ENCODE assay signal across 18 cellular contexts in the genomic region with DNA sequence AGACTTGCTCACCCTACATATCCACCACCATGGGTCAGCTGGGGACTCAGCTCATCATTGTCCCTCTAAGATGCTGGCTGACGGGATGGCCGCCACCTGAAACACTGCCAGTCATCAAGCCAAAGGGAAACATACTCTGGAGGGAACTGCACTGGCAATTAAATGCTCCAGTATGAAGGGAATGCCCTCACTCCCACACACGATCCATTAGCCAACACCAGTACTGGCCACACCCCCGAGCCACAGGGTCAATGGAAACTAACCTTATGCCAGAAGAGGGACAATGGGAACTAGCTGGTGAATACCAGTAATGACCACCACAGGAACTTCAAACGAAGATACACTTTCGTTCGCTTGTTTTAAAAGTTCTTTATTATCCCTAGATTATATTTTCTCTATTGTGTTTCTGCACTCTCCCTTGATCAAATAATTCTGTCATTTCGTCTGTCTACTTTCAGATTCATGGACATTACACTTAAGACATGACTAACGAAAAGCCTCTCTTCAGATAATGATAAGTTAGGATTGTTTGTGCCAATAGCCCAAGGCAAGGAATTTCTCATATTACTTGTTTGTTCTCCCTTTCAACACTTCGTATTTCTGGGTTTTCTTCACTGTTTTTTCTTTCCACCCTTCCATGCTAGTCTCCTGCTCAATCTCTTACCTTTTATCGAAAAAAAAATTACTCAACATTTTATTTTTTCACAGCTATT. TPM values are rescaled to one million over a fixed set of nuclear protein-coding genes. Genes with fewer than 3 reads are reported as not detected.
DNase-seq lines count a peak whose midpoint lies in the region; TF ChIP-seq lines count a peak whose summit lies in the region.
"Had no signal": no experiment of that assay in that cellular context is flagged by ENCODE, and none has a peak within 500 bp of the region (broad histone marks: within the 10 kb centered on the region; RNA-seq: fewer than 3 reads in every experiment).

No MANE protein-coding gene starts in this region.

- H3K4me3 Mint-ChIP-seq in neural progenitor cell = peak overlapping the region; percentile 14

- peaks cover 1% of the 10 kb centered on the region for H3K27me3 Mint-ChIP-seq in neural progenitor cell (ENCODE audit: insufficient read depth, low read depth)

- H3F3A ChIP-seq in neural progenitor cell (ENCODE audit: low read depth) (no peaks in the 10 kb centered on the region), SK-N-SH (replicated peaks; ENCODE audit: insufficient read depth) (peaks cover 5% of the 10 kb centered on the region)

- H3K9ac ChIP-seq in neural progenitor cell (no peak overlapping the region), SK-N-SH (no peak overlapping the region)
- H3K9ac ChIP-seq: BLaER1 had no signal

- intact Hi-C loops in posterior vena cava (cut with DNase I) = no loop called here

- H3K9me3 Mint-ChIP-seq in neural progenitor cell = peaks cover 5% of the 10 kb centered on the region
- H3K9me3 Mint-ChIP-seq: activated CD4-positive, alpha-beta memory T cell treated with anti-CD3 and anti-CD28 coated beads for 36 hours had no signal

- no peak overlapping the region; the same call in none of the 2 replicates for H3K27ac ChIP-seq in HEK293 (ENCODE audit: extremely low read depth, low read depth, low read length)
- no peak overlapping the region for H3K27ac ChIP-seq in neural progenitor cell
- H3K27ac ChIP-seq in SK-N-SH (ENCODE audit: low read depth in 2 of 2, low read length in 1 of 2) = no peak overlapping the region
- H3K27ac ChIP-seq: BLaER1, esophagus squamous epithelium, heart left ventricle, transverse colon, WERI-Rb-1 had no signal

- no peak for TF ChIP-seq RAD21 in SK-N-SH (IDR thresholded peaks at IDR 0.05; ENCODE audit: low read length)

- H3K9me2 ChIP-seq in SK-N-SH = no peaks in the 10 kb centered on the region

- TF ChIP-seq EP300 in SK-N-SH (IDR thresholded peaks at IDR 0.05; ENCODE audit: borderline replicate concordance in 1 of 2, low read depth in 1 of 2, low read length in 1 of 2) = no peak

- H3K4me3 ChIP-seq in HEK293 (ENCODE audit: low read depth, low read length) (no peak overlapping the region), epithelial cell of esophagus (ENCODE audit: low read length) (no peak overlapping the region), neural progenitor cell (no peak overlapping the region), SK-N-SH (ENCODE audit: low read depth in 2 of 2, low read length in 1 of 2) (no peak overlapping the region)
- H3K4me3 ChIP-seq: BLaER1, esophagus squamous epithelium, heart left ventricle, transverse colon had no signal

- no peak overlapping the region for H3K27ac Mint-ChIP-seq in neural progenitor cell
- H3K27ac Mint-ChIP-seq: activated CD4-positive, alpha-beta memory T cell treated with anti-CD3 and anti-CD28 coated beads for 36 hours had no signal

- H3K79me2 ChIP-seq in neural progenitor cell (ENCODE audit: low read depth) (peaks cover 31% of the 10 kb centered on the region), SK-N-SH (ENCODE audit: insufficient read depth) (peaks cover 33% of the 10 kb centered on the region)

- 63% methylated on average over 11 of the region's 11 CpGs for WGBS in SK-N-SH (ENCODE audit: low lambda C conversion rate)

- TF ChIP-seq CTCF in HEK293 (tag by site-specific recombination; IDR thresholded peaks at IDR 0.05) = no peak
- no peak for TF ChIP-seq CTCF in epithelial cell of esophagus (IDR thresholded peaks at IDR 0.05; ENCODE audit: insufficient read depth, low read depth, low read length, missing control alignments)
- no peak for TF ChIP-seq CTCF in neural progenitor cell (IDR thresholded peaks at IDR 0.05)
- TF ChIP-seq CTCF in SK-N-SH (IDR thresholded peaks at IDR 0.05) = no peak

- H3K4me2 ChIP-seq in neural progenitor cell (no peak overlapping the region), SK-N-SH (no peak overlapping the region)
- H3K4me2 ChIP-seq: BLaER1 had no signal

- CTCF ChIA-PET in HEK293 (lab: Yijun Ruan, JAX) (interaction anchor here (0.6 to 2.5 kb wide), 5 partner anchors 14 to 239 kb away, joined by 3 to 12 read pairs (median 5); no protein-coding TSS in a partner anchor), SK-N-SH (lab: Yijun Ruan, JAX) (interaction anchor here (4.2 kb wide), 1 partner anchor 14 kb away, joined by 20 read pairs; no protein-coding TSS in a partner anchor)

- H3K36me3 ChIP-seq in HEK293 (ENCODE audit: control insufficient read depth in 2 of 2, insufficient read depth in 1 of 2, low read length in 2 of 2) (peaks cover 16 to 19% of the 10 kb centered on the region in 2 experiments), neural progenitor cell (peaks cover 11% of the 10 kb centered on the region), SK-N-SH (replicated peaks in 1 of 2; ENCODE audit: control insufficient read depth in 1 of 2, insufficient read depth in 2 of 2, low read length in 1 of 2) (peaks cover 16 to 17% of the 10 kb centered on the region in 2 experiments)

- H4K20me1 ChIP-seq in neural progenitor cell (ENCODE audit: low read depth) (no peaks in the 10 kb centered on the region), SK-N-SH (ENCODE audit: insufficient read depth) (no peaks in the 10 kb centered on the region)
- H4K20me1 ChIP-seq: BLaER1 had no signal

- H3K4me1 Mint-ChIP-seq in neural progenitor cell = peaks cover 15% of the 10 kb centered on the region

- H3K36me3 Mint-ChIP-seq in neural progenitor cell = peaks cover 1% of the 10 kb centered on the region

- DNase-seq in OCI-M1 (lab: John Stamatoyannopoulos, UW) (peak; percentile 19), epithelial cell of esophagus (ENCODE audit: low read depth) (peak; percentile 74), neural progenitor cell (ENCODE audit: low spot score) (no peak), posterior vena cava (ENCODE audit: low spot score) (no peak), SK-N-SH (no peak), amniotic stem cell (lab: John Stamatoyannopoulos, UW) (no peak)
- no peak for DNase-seq in stimulated activated CD4-positive, alpha-beta T cell treated with anti-CD3 and anti-CD28 coated beads, Interleukin-15, amount 100 ng/mL, for 24 hours
- DNase-seq: activated CD4-positive, alpha-beta memory T cell treated with anti-CD3 and anti-CD28 coated beads for 36 hours; activated T-cell treated with anti-CD3 and anti-CD28 coated beads, Interleukin-2, amount 50 U/mL, for 48 hours; esophagus squamous epithelium; heart left ventricle; NCI-H1048; NCI-H82; stimulated activated naive CD4-positive, alpha-beta T cell; transverse colon; WERI-Rb-1 had no signal

- H3K27me3 ChIP-seq in neural progenitor cell = no peaks in the 10 kb centered on the region
- no peaks in the 10 kb centered on the region for H3K27me3 ChIP-seq in SK-N-SH (ENCODE audit: insufficient read depth)
- H3K27me3 ChIP-seq: BLaER1 had no signal

- no peaks in the 10 kb centered on the region; the same call in 1 of the 2 replicates for H3K9me3 ChIP-seq in HEK293 (ENCODE audit: control insufficient read depth, insufficient read depth, low read depth, low read length)
- no peaks in the 10 kb centered on the region for H3K9me3 ChIP-seq in neural progenitor cell (ENCODE audit: low read depth)
- no peaks in the 10 kb centered on the region for H3K9me3 ChIP-seq in SK-N-SH
- H3K9me3 ChIP-seq: BLaER1, esophagus squamous epithelium, heart left ventricle, transverse colon had no signal

- H3K4me1 ChIP-seq in HEK293 (ENCODE audit: control insufficient read depth, insufficient read depth, low read length) (peaks cover 21% of the 10 kb centered on the region), neural progenitor cell (peaks cover 9% of the 10 kb centered on the region), SK-N-SH (ENCODE audit: control insufficient read depth in 1 of 2, insufficient read depth in 2 of 2, low read depth in 1 of 2, low read length in 1 of 2) (peaks cover 5 to 7% of the 10 kb centered on the region in 2 experiments; a peak in 2 of 4 replicates)

- POLR2A ChIA-PET in HEK293 (lab: Yijun Ruan, JAX) = interaction anchor here (1.3 to 1.4 kb wide), 2 partner anchors 13 to 62 kb away, joined by 3 to 6 read pairs; partner anchors contain the start of gene DPY19L3
- POLR2A ChIA-PET in SK-N-SH (lab: Yijun Ruan, JAX) = no interaction called here

- peak overlapping the region; percentile 28 for H2AFZ ChIP-seq in neural progenitor cell (replicated peaks)
- no peak overlapping the region for H2AFZ ChIP-seq in SK-N-SH (ENCODE audit: low read depth)

TF ChIP-seq in HEK293, 187 proteins besides CTCF, POLR2A, EP300 and RAD21 (continues in another document):
- TF ChIP-seq ZNF132 (tag by site-specific recombination; IDR thresholded peaks at IDR 0.05; ENCODE audit: borderline replicate concordance) = no peak

TF ChIP-seq in SK-N-SH, 30 proteins besides CTCF, POLR2A, EP300 and RAD21:
- TF ChIP-seq REST (IDR thresholded peaks at IDR 0.05; ENCODE audit: low read depth, low read length) (no peak), ELF1 (IDR thresholded peaks at IDR 0.05) (no peak), RXRA (IDR thresholded peaks at IDR 0.05; ENCODE audit: borderline replicate concordance, low read depth) (no peak), YY1 (IDR thresholded peaks at IDR 0.05; ENCODE audit: low read depth) (no peak)

RNA-seq across cellular contexts. Expression of gene ZNF507, which starts 1.7 kb away (rescaled TPM):
- total RNA-seq in neural progenitor cell (ENCODE audit: low replicate concordance) (13.0 and 22.4 TPM in 2 replicates), posterior vena cava (10 to 100 TPM; 16.1 to 18.9 TPM)
- polyA plus RNA-seq in SK-N-SH (2012; rRNA removed) = 6.8 and 9.1 TPM in 2 replicates
- polyA plus RNA-seq in SK-N-SH (2012; cell fraction: cytosol; rRNA removed) = 7.8 and 8.8 TPM in 2 replicates
- 6.3 and 12.5 TPM in 2 replicates for polyA plus RNA-seq in SK-N-SH (2012; cell fraction: nucleus; rRNA removed)

Comparison
In these comparisons a context has a peak if more than half of its experiments do, and no peak if none do; other contexts are left out.
1. DNase-seq: peak in OCI-M1 (single experiment) and epithelial cell of esophagus (single experiment); none in neural progenitor cell (single experiment), posterior vena cava (single experiment), SK-N-SH (single experiment), amniotic stem cell (single experiment) and stimulated activated CD4-positive, alpha-beta T cell treated with anti-CD3 and anti-CD28 coated beads, Interleukin-15, amount 100 ng/mL, for 24 hours (single experiment).